10 cellular contexts compared by ENCODE assay signal in the genomic region with DNA sequence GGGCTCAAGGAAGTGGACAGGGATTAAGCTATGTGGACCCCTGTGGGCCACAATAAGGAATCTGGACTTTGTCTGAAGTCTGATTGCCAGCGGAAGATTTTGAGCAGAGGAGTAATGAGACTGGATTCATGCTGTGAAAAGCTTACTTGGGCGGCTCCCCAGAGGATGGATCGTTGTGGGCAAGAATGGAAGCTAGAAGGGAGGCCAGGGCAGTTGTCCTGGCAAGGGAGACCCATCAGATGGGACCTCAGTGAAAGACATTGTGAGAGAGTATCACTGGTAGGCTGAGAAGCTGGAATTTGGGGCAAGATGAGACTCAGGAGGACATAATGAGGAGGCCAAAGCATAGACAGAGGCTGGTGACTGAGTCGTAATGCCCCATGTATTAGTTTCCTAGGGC.
"Had no signal": no experiment of that assay in that cellular context is flagged by ENCODE, and none has a peak within 500 bp of the region (broad histone marks: within the 10 kb centered on the region; RNA-seq: fewer than 3 reads in every experiment).

No MANE protein-coding gene starts in this region.

- FAIRE-seq: K562 had no signal

- H3K27ac ChIP-seq: GM23248, HL-60 had no signal

- H3K9me3 ChIP-seq: HAP-1 had no signal

- H3K36me3 ChIP-seq: HAP-1 had no signal

- ATAC-seq: HCT116, K562 had no signal

- H3K4me1 ChIP-seq: HAP-1 had no signal

- H3K9ac ChIP-seq: GM23248 had no signal

- H3K4me3 ChIP-seq: GM23248, HAP-1, K562 had no signal

- H2AFZ ChIP-seq: GM23248 had no signal

- DNase-seq: GM23248, GOT3, H7, HFFc6, IMR-90, KG1 had no signal
